ENCODE assay signal across 16 cellular contexts in genomic region chr10:71512213-71512745, GRCh38.
DNase-seq lines count a peak whose midpoint lies in the region; ATAC-seq, FAIRE-seq and TF ChIP-seq lines count a peak whose summit lies in the region.
"Had no signal": no experiment of that assay in that cellular context is flagged by ENCODE, and none has a peak within 500 bp of the region (broad histone marks: within the 10 kb centered on the region; RNA-seq: fewer than 3 reads in every experiment).

No MANE protein-coding gene starts in this region.

- DNase-seq in NCI-H1694 (lab: John Stamatoyannopoulos, UW) (peak; percentile 41), K562 (ENCODE audit: extremely low read depth in 1 of 4, low spot score in 3 of 4) (no peak), posterior vena cava (ENCODE audit: low spot score) (peak; percentile 73), OCI-M1 (lab: John Stamatoyannopoulos, UW) (no peak), esophagus muscularis mucosa (ENCODE audit: extremely low spot score) (no peak), GM12892 (ENCODE audit: insufficient read length) (no peak)
- no peak for DNase-seq in activated CD4-positive, alpha-beta T cell treated with anti-CD3 and anti-CD28 coated beads, Interleukin-2, amount 50 U/mL, for 1 hour
- DNase-seq: AML-193; CD4-positive, alpha-beta T cell; DND-41; GF-D8; HFFc6; Karpas-422 had no signal

- BruUV-seq in K562 (replicated peaks; lab: Mats Ljungman, UMichigan) = no TSS peak

- H3K4me1 ChIP-seq in K562 (replicated peaks in 1 of 2; ENCODE audit: control insufficient read depth in 2 of 2, insufficient read depth in 2 of 2, low read length in 2 of 2) = no peaks in the 10 kb centered on the region
- H3K4me1 ChIP-seq in esophagus muscularis mucosa = no peaks in the 10 kb centered on the region

- H3K9ac ChIP-seq in K562 (ENCODE audit: insufficient read depth in 1 of 2, low read depth in 2 of 2, low read length in 2 of 2) = no peak overlapping the region

- H3K36me3 ChIP-seq in K562 (ENCODE audit: control insufficient read depth, insufficient read depth, low read length) = no peaks in the 10 kb centered on the region
- H3K36me3 ChIP-seq in esophagus muscularis mucosa = peaks cover 0 to 5% (median 2%) of the 10 kb centered on the region in 4 donors

- ATAC-seq in K562 = no peak
- ATAC-seq: GM23338, Right ventricle myocardium inferior had no signal

- FAIRE-seq in K562 (lab: Jason Lieb, UNC) = no peak
- FAIRE-seq in GM12892 (lab: Jason Lieb, UNC) = no peak

- CTCF ChIA-PET in K562 (lab: Yijun Ruan, JAX; ENCODE audit: low intra/inter-chr PET ratio) = no interaction called here

- H3K27ac ChIP-seq in 22Rv1 = peak overlapping the region; percentile 40; the same call in 1 of the 2 replicates
- no peak overlapping the region for H3K27ac ChIP-seq in K562 (ENCODE audit: extremely low read depth, low read depth, low read length)
- no peak overlapping the region for H3K27ac ChIP-seq in esophagus muscularis mucosa (replicated peaks in 1 of 4)

- H3K9me3 ChIP-seq in K562 (replicated peaks; ENCODE audit: control insufficient read depth, insufficient read depth, low read depth, low read length) (0 out of 2 replicates have a peak, but pooled peaks cover 3% of the 10 kb centered on the region), esophagus muscularis mucosa (no peaks in the 10 kb centered on the region)

- POLR2A ChIA-PET in K562 (lab: Yijun Ruan, JAX) = interaction anchor here (0.6 kb wide), 1 partner anchor 37 kb away, joined by 3 read pairs; no protein-coding TSS in a partner anchor

- intact Hi-C loops in K562 (cut with micrococcal nuclease) = no loop called here
- intact Hi-C loops in posterior vena cava (cut with DNase I) = no loop called here
- intact Hi-C loops in esophagus muscularis mucosa (cut with DNase I) = no loop called here

- H3K4me3 ChIP-seq in K562 (no peak overlapping the region), esophagus muscularis mucosa (no peak overlapping the region)
- H3K4me3 ChIP-seq: GM23338 had no signal

- H4K20me1 ChIP-seq in K562 (replicated peaks; ENCODE audit: control insufficient read depth, insufficient read depth, low read length) = peaks cover 15% of the 10 kb centered on the region

- H3K9me1 ChIP-seq in K562 (ENCODE audit: control insufficient read depth, insufficient read depth, low read length) = no peaks in the 10 kb centered on the region

- in situ Hi-C loops in K562 (cut with MboI) = no loop called here

- TF ChIP-seq EP300 in K562 (IDR thresholded peaks at IDR 0.05; ENCODE audit: low read length) = no peak
- TF ChIP-seq EP300 in esophagus muscularis mucosa (IDR thresholded peaks at IDR 0.05) = no peak

- no peak overlapping the region for H3K4me2 ChIP-seq in K562 (ENCODE audit: insufficient read depth, low read length)
- H3K4me2 ChIP-seq: GM23338 had no signal

- WGBS in K562 (ENCODE audit: insufficient coverage, low coverage, missing lambda C conversion rate) = 7% methylated on average over 14 of the region's 14 CpGs
- 80% methylated on average over 6 of the region's 14 CpGs for WGBS in esophagus muscularis mucosa

- TF ChIP-seq CTCF in 22Rv1 (IDR thresholded peaks at IDR 0.05) (no peak), K562 (IDR thresholded peaks at IDR 0.05 in 2 of 3, conservative IDR thresholded peaks at IDR 0.05 in 1 of 3; ENCODE audit: insufficient read depth in 2 of 3, low read depth in 1 of 3, low read length in 3 of 3) (no peak), esophagus muscularis mucosa (IDR thresholded peaks at IDR 0.05) (no peak)

- TF ChIP-seq RAD21 in K562 (CRISPR knock-in tag; conservative IDR thresholded peaks at IDR 0.05 in 1 of 2, IDR thresholded peaks at IDR 0.05 in 1 of 2) = no peak

- peaks cover 34 to 67% of the 10 kb centered on the region in 2 experiments for H3K27me3 ChIP-seq in K562 (ENCODE audit: control insufficient read depth in 2 of 2, insufficient read depth in 2 of 2, low read length in 2 of 2)
- H3K27me3 ChIP-seq in esophagus muscularis mucosa = no peaks in the 10 kb centered on the region

- H3K79me2 ChIP-seq in K562 (ENCODE audit: control insufficient read depth, insufficient read depth, low read length) = no peaks in the 10 kb centered on the region

- TF ChIP-seq POLR2A in K562 (conservative IDR thresholded peaks at IDR 0.05) (no peak), esophagus muscularis mucosa (IDR thresholded peaks at IDR 0.05; ENCODE audit: low read depth) (no peak), GM12892 (IDR thresholded peaks at IDR 0.05; ENCODE audit: low read depth, low read length) (no peak)

- no peak overlapping the region for H2AFZ ChIP-seq in K562 (ENCODE audit: low read depth, low read length)
- H2AFZ ChIP-seq: GM23338 had no signal

TF ChIP-seq in K562, 482 proteins besides CTCF, POLR2A, EP300 and RAD21:
- TF ChIP-seq ESRRB (CRISPR knock-in tag; IDR thresholded peaks at IDR 0.05; ENCODE audit: borderline replicate concordance) = no peak
- TF ChIP-seq ZNF707 (CRISPR knock-in tag; conservative IDR thresholded peaks at IDR 0.05) = 0 out of 2 replicates have a peak, but pooled peaks have one; percentile 48

Comparison
In these comparisons a context has a peak if more than half of its experiments do, and no peak if none do; other contexts are left out.
1. DNase-seq: peak in NCI-H1694 (single experiment) and posterior vena cava (single experiment); none in K562 (0 of 4), activated CD4-positive, alpha-beta T cell treated with anti-CD3 and anti-CD28 coated beads, Interleukin-2, amount 50 U/mL, for 1 hour (single experiment), OCI-M1 (single experiment), esophagus muscularis mucosa (single experiment) and GM12892 (single experiment).